ENCODE assay signal across 8 cellular contexts in the genomic region with DNA sequence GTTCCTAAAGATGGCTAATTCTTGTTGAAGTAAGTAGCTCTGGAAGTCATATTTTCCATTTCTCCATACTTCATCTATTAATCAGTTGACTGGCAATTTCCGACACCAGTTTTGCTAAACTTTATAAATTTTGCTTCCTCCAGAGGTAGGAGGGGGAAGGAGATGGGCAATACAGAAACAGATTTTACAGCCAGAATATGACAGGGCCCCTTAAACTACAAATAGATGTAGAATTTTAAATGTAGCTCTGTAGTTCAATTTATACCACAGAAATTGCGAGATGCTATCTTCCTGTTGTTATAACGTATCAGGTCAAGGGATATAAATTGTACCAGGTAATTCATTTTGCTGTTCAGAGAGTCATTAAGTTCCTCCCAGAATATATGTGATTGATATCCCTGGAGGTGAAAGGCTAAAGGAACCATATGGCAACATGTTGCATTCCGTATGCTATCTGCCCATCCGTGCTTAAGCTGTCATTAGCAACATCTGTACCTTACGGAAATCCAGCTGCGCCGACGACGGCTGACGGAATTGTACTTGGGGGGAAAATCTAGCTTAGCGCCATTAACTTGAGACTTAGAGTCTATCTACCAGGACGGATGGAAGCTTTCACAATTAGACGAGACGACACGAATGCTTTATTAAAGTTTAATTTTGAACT. TPM values are rescaled to one million over a fixed set of nuclear protein-coding genes. Genes with fewer than 3 reads are reported as not detected.
A peak's percentile ranks its signal among the peaks of the same experiment; 100 is the strongest.
DNase-seq lines count a peak whose midpoint lies in the region; ATAC-seq and TF ChIP-seq lines count a peak whose summit lies in the region.

No MANE protein-coding gene starts in this region.

- 3% methylated on average over 16 of the region's 16 CpGs for WGBS in aorta, 2 donors

- H3K36me3 ChIP-seq in SK-N-MC (ENCODE audit: insufficient read depth, low read length), result no peaks in the 10 kb centered on the region
- peaks cover 0 to 4% of the 10 kb centered on the region in 2 donors for H3K36me3 ChIP-seq in muscle layer of duodenum (ENCODE audit: control insufficient read depth in 1 of 2, insufficient read depth in 2 of 2, low read length in 2 of 2)
- no peaks in the 10 kb centered on the region for H3K36me3 ChIP-seq in aorta (ENCODE audit: control insufficient read depth in 1 of 2, insufficient read depth in 2 of 2, low read length in 1 of 2)

- H3K9me3 ChIP-seq in SK-N-MC (ENCODE audit: low read depth, low read length), result no peaks in the 10 kb centered on the region
- H3K9me3 ChIP-seq in muscle layer of duodenum (ENCODE audit: control insufficient read depth in 1 of 2, low read length in 2 of 2), result no peaks in the 10 kb centered on the region
- no peaks in the 10 kb centered on the region for H3K9me3 ChIP-seq in aorta (ENCODE audit: control insufficient read depth, low read length)

- H3K27me3 ChIP-seq in dorsolateral prefrontal cortex (no peaks in the 10 kb centered on the region), muscle layer of duodenum (ENCODE audit: low read depth, low read length) (no peaks in the 10 kb centered on the region), aorta (ENCODE audit: control insufficient read depth in 1 of 2, insufficient read depth in 2 of 2, low read length in 1 of 2) (no peaks in the 10 kb centered on the region)

- DNase-seq in activated effector memory CD4-positive, alpha-beta T cell treated with anti-CD3 and anti-CD28 coated beads, Interleukin-2, amount 50 U/mL, for 16 hours, result peak; percentile 78
- no peak for DNase-seq in activated effector memory CD4-positive, alpha-beta T cell treated with Interleukin-2 at 50 U/mL for 16 hours
- no peak for DNase-seq in SK-N-MC (ENCODE audit: low read depth, low spot score)
- DNase-seq in dorsolateral prefrontal cortex, result no peak
- peak in 1 of 2 donors; percentile 44 for DNase-seq in aorta
- DNase-seq in NCI-H128 (lab: John Stamatoyannopoulos, UW; ENCODE audit: unreplicated experiment), result no peak

- no peak for TF ChIP-seq CTCF in dorsolateral prefrontal cortex (IDR thresholded peaks at IDR 0.05 in 54 of 56, conservative IDR thresholded peaks at IDR 0.05 in 2 of 56; ENCODE audit: low read depth in 1 of 56, partially characterized antibody in 56 of 56)

- H3K9ac ChIP-seq in SK-N-MC (ENCODE audit: insufficient read length), result peak overlapping the region; percentile 96

- ATAC-seq in HG03432 (IDR thresholded peaks at IDR 0.05; ENCODE audit: unreplicated experiment) (peak; percentile 8), aorta (ENCODE audit: low FRiP score) (no peak)

- intact Hi-C loops in dorsolateral prefrontal cortex (cut with DNase I) (loop anchor here in 1 of 2 donors (1.0 to 2.0 kb wide), 2 partner anchors 59 to 248 kb away; no protein-coding TSS in a partner anchor), aorta (cut with DNase I) (no loop called here)

- H3K4me3 ChIP-seq in SK-N-MC (peak overlapping the region; percentile 95), dorsolateral prefrontal cortex (peak overlapping the region; percentile 69 to 97 (median 87)), muscle layer of duodenum (ENCODE audit: low read depth in 1 of 2, low read length in 2 of 2) (peak overlapping the region; percentile 77 to 90), aorta (ENCODE audit: low read length in 2 of 2) (peak overlapping the region; percentile 75 to 99)

- H3K27ac ChIP-seq in SK-N-MC (peak overlapping the region; percentile 95), dorsolateral prefrontal cortex (peak overlapping the region; percentile 94 to 100 (median 100)), muscle layer of duodenum (ENCODE audit: low read length) (peak overlapping the region; percentile 98), aorta (ENCODE audit: low read depth in 1 of 2, low read length in 2 of 2) (peak overlapping the region; percentile 97 to 100)

- peaks cover 6 to 9% of the 10 kb centered on the region in 2 donors for H3K4me1 ChIP-seq in muscle layer of duodenum (ENCODE audit: control insufficient read depth in 1 of 2, insufficient read depth in 2 of 2, low read length in 2 of 2)
- no peaks in the 10 kb centered on the region for H3K4me1 ChIP-seq in aorta (ENCODE audit: control insufficient read depth in 1 of 2, insufficient read depth in 2 of 2, low read length in 2 of 2)

RNA-seq across cellular contexts. Expression of gene NR4A2, which starts 8.4 kb away (rescaled TPM):
- total RNA-seq in dorsolateral prefrontal cortex (10 to 100 TPM in 72 of 120 experiments, 1 to 10 TPM in 48; 2.4 to 40.3 (median 11.4) TPM), aorta (10 to 100 TPM; 10.4 to 62.0 TPM)
- 10 to 100 TPM in 1 of 2 donors, 1 to 10 TPM in 1; 5.8 to 29.2 TPM for polyA plus RNA-seq in aorta
